22 cellular contexts compared by ENCODE assay signal in genomic region chrX:134244043-134244442, GRCh38. TPM values are rescaled to one million over a fixed set of nuclear protein-coding genes. Genes with fewer than 3 reads are reported as not detected.
DNase-seq lines count a peak whose midpoint lies in the region; ATAC-seq and TF ChIP-seq lines count a peak whose summit lies in the region.
"Had no signal": no experiment of that assay in that cellular context is flagged by ENCODE, and none has a peak within 500 bp of the region (broad histone marks: within the 10 kb centered on the region; RNA-seq: fewer than 3 reads in every experiment).

No MANE protein-coding gene starts in this region.

- H2AK5ac ChIP-seq in mesenchymal stem cell (ENCODE audit: low read length, severe bottlenecking) = no peak overlapping the region

- H3K27me3 ChIP-seq in mesenchymal stem cell (ENCODE audit: control insufficient read depth in 1 of 2, insufficient read depth in 1 of 2, low read length in 2 of 2) = peaks cover 0 to 19% of the 10 kb centered on the region in 2 experiments
- H3K27me3 ChIP-seq in CD4-positive, alpha-beta memory T cell (ENCODE audit: insufficient read depth, low read length) = no peaks in the 10 kb centered on the region
- peaks cover 7% of the 10 kb centered on the region for H3K27me3 ChIP-seq in CD4-positive, alpha-beta T cell (ENCODE audit: control insufficient read depth, insufficient read depth, low read length)
- H3K27me3 ChIP-seq: right lobe of liver had no signal

- BruUV-seq in Calu3 (replicated peaks; lab: Mats Ljungman, UMichigan) = no TSS peak

- H3K4me3 ChIP-seq in LNCaP clone FGC (ENCODE audit: low read depth, low read length) (no peak overlapping the region), mesenchymal stem cell (ENCODE audit: insufficient read depth in 1 of 2, low read depth in 1 of 2, low read length in 2 of 2) (no peak overlapping the region)
- H3K4me3 ChIP-seq in CD4-positive, alpha-beta memory T cell (ENCODE audit: low read length in 2 of 2) = no peak overlapping the region
- H3K4me3 ChIP-seq: dorsolateral prefrontal cortex, esophagus muscularis mucosa, right lobe of liver had no signal

- H3K27ac Mint-ChIP-seq in Calu3 (ENCODE audit: unreplicated experiment) = peak overlapping the region; percentile 5
- peak overlapping the region; percentile 99 for H3K27ac Mint-ChIP-seq in chondrocyte (ENCODE audit: unreplicated experiment)
- H3K27ac Mint-ChIP-seq in CD4-positive, alpha-beta memory T cell = no peak overlapping the region
- no peak overlapping the region for H3K27ac Mint-ChIP-seq in CD4-positive, alpha-beta T cell
- H3K27ac Mint-ChIP-seq: CD14-positive monocyte, HFFc6, IgD-negative memory B cell had no signal

- H2BK15ac ChIP-seq in mesenchymal stem cell (ENCODE audit: low read depth, poor library complexity, severe bottlenecking) = no peak overlapping the region

- H3K27me3 Mint-ChIP-seq in Calu3 (ENCODE audit: unreplicated experiment) = no peaks in the 10 kb centered on the region
- no peaks in the 10 kb centered on the region for H3K27me3 Mint-ChIP-seq in chondrocyte (ENCODE audit: low read depth)
- peaks cover 4 to 5% of the 10 kb centered on the region in 2 donors for H3K27me3 Mint-ChIP-seq in CD4-positive, alpha-beta memory T cell
- H3K27me3 Mint-ChIP-seq in CD4-positive, alpha-beta T cell = peaks cover 6% of the 10 kb centered on the region

- H3K14ac ChIP-seq in mesenchymal stem cell (ENCODE audit: low read length in 2 of 2) = no peak overlapping the region

- TF ChIP-seq CTCF in Calu3 (IDR thresholded peaks at IDR 0.05; ENCODE audit: unreplicated experiment) (no peak), LNCaP clone FGC (IDR thresholded peaks at IDR 0.05; ENCODE audit: control insufficient read depth, extremely low read depth, insufficient read depth) (no peak), chondrocyte (IDR thresholded peaks at IDR 0.05) (no peak)
- TF ChIP-seq CTCF in CD4-positive, alpha-beta T cell (IDR thresholded peaks at IDR 0.05) = no peak

- no peak for ATAC-seq in CD4-positive, alpha-beta T cell (ENCODE audit: poor library complexity)
- ATAC-seq in HG03565 (IDR thresholded peaks at IDR 0.05; ENCODE audit: unreplicated experiment) = no peak
- ATAC-seq: right lobe of liver had no signal

- no peak overlapping the region for H3K23ac ChIP-seq in mesenchymal stem cell (ENCODE audit: low read length in 2 of 2)

- no peaks in the 10 kb centered on the region for H3K79me1 ChIP-seq in mesenchymal stem cell (replicated peaks; ENCODE audit: low read length, poor library complexity, severe bottlenecking)

- CTCF ChIA-PET in Calu3 (lab: Charles Lee) = no interaction called here
- CTCF ChIA-PET in CD4-positive, alpha-beta memory T cell (lab: Charles Lee; ENCODE audit: partially characterized antibody) = no interaction called here
- CTCF ChIA-PET in CD4-positive, alpha-beta T cell (lab: Charles Lee) = no interaction called here

- no peak overlapping the region for H2BK12ac ChIP-seq in mesenchymal stem cell (ENCODE audit: low read length in 2 of 2)

- no peak overlapping the region for H2AFZ ChIP-seq in mesenchymal stem cell (ENCODE audit: low read depth, low read length)

- H3K4me3 Mint-ChIP-seq in Calu3 (ENCODE audit: low read depth, unreplicated experiment) (no peak overlapping the region), chondrocyte (ENCODE audit: unreplicated experiment) (peak overlapping the region; percentile 34)
- H3K4me3 Mint-ChIP-seq in CD4-positive, alpha-beta memory T cell = no peak overlapping the region
- H3K4me3 Mint-ChIP-seq in CD4-positive, alpha-beta T cell = no peak overlapping the region
- H3K4me3 Mint-ChIP-seq: CD14-positive monocyte, HFFc6, IgD-negative memory B cell had no signal

- H3K18ac ChIP-seq in mesenchymal stem cell (ENCODE audit: low read depth in 1 of 2, low read length in 2 of 2) = no peak overlapping the region

- intact Hi-C loops in Calu3 (cut with micrococcal nuclease; ENCODE audit: unreplicated experiment) = loop anchor here (5.0 kb wide), 1 partner anchor 72 kb away; no protein-coding TSS in a partner anchor
- intact Hi-C loops in CD4-positive, alpha-beta memory T cell (cut with micrococcal nuclease) = no loop called here
- intact Hi-C loops in CD4-positive, alpha-beta T cell (cut with DNase I, micrococcal nuclease) = no loop called here

- no peak overlapping the region for H3K4me2 ChIP-seq in mesenchymal stem cell (ENCODE audit: low read length, poor library complexity, severe bottlenecking)

- H3K9me3 Mint-ChIP-seq in Calu3 (ENCODE audit: low read depth, unreplicated experiment) (no peaks in the 10 kb centered on the region), chondrocyte (ENCODE audit: low read depth) (no peaks in the 10 kb centered on the region)
- H3K9me3 Mint-ChIP-seq in CD4-positive, alpha-beta memory T cell = no peaks in the 10 kb centered on the region
- H3K9me3 Mint-ChIP-seq in CD4-positive, alpha-beta T cell = no peaks in the 10 kb centered on the region
- H3K9me3 Mint-ChIP-seq: CD14-positive monocyte, HFFc6, IgD-negative memory B cell had no signal

- POLR2A ChIA-PET in CD4-positive, alpha-beta memory T cell (lab: Charles Lee; ENCODE audit: partially characterized antibody) = no interaction called here
- POLR2A ChIA-PET in CD4-positive, alpha-beta T cell (lab: Charles Lee) = no interaction called here

- no peak overlapping the region for H3K9ac ChIP-seq in mesenchymal stem cell (ENCODE audit: low read length)

- H4K91ac ChIP-seq in mesenchymal stem cell (ENCODE audit: low read length) = no peak overlapping the region

- H3K36me3 ChIP-seq in mesenchymal stem cell (ENCODE audit: control insufficient read depth in 1 of 2, insufficient read depth in 2 of 2, low read depth in 1 of 2, low read length in 2 of 2) = no peaks in the 10 kb centered on the region
- H3K36me3 ChIP-seq in CD4-positive, alpha-beta memory T cell (ENCODE audit: insufficient read depth, low read length) = no peaks in the 10 kb centered on the region
- H3K36me3 ChIP-seq: esophagus muscularis mucosa, right lobe of liver had no signal

- H3K36me3 Mint-ChIP-seq in Calu3 (ENCODE audit: insufficient read depth, unreplicated experiment) (no peaks in the 10 kb centered on the region), chondrocyte (ENCODE audit: low read depth) (no peaks in the 10 kb centered on the region)
- no peaks in the 10 kb centered on the region for H3K36me3 Mint-ChIP-seq in CD4-positive, alpha-beta memory T cell
- no peaks in the 10 kb centered on the region for H3K36me3 Mint-ChIP-seq in CD4-positive, alpha-beta T cell (ENCODE audit: low read depth)
- H3K36me3 Mint-ChIP-seq: CD14-positive monocyte, IgD-negative memory B cell had no signal

- no peaks in the 10 kb centered on the region for H3K9me3 ChIP-seq in mesenchymal stem cell (ENCODE audit: control insufficient read depth, low read length)
- no peaks in the 10 kb centered on the region for H3K9me3 ChIP-seq in CD4-positive, alpha-beta memory T cell (ENCODE audit: control insufficient read depth in 1 of 2, low read length in 2 of 2)
- no peaks in the 10 kb centered on the region for H3K9me3 ChIP-seq in CD4-positive, alpha-beta T cell (ENCODE audit: control insufficient read depth, low read length)
- H3K9me3 ChIP-seq: esophagus muscularis mucosa, right lobe of liver had no signal

- peaks cover 2% of the 10 kb centered on the region for H3K4me1 ChIP-seq in mesenchymal stem cell (ENCODE audit: control insufficient read depth, insufficient read depth, low read depth, low read length)
- no peaks in the 10 kb centered on the region for H3K4me1 ChIP-seq in CD4-positive, alpha-beta memory T cell (ENCODE audit: insufficient read depth, low read length)
- H3K4me1 ChIP-seq: esophagus muscularis mucosa, right lobe of liver had no signal

- no peak overlapping the region for H4K8ac ChIP-seq in mesenchymal stem cell (ENCODE audit: low read length)

- H2BK120ac ChIP-seq in mesenchymal stem cell (ENCODE audit: low read depth, low read length) = no peak overlapping the region

- peaks cover 55% of the 10 kb centered on the region for H3K4me1 Mint-ChIP-seq in Calu3 (ENCODE audit: low read depth, unreplicated experiment)
- peaks cover 73% of the 10 kb centered on the region for H3K4me1 Mint-ChIP-seq in chondrocyte (ENCODE audit: low read depth)
- H3K4me1 Mint-ChIP-seq in CD4-positive, alpha-beta memory T cell = no peaks in the 10 kb centered on the region
- no peaks in the 10 kb centered on the region for H3K4me1 Mint-ChIP-seq in CD4-positive, alpha-beta T cell (ENCODE audit: low read depth)
- H3K4me1 Mint-ChIP-seq: CD14-positive monocyte, IgD-negative memory B cell had no signal

- no peak overlapping the region for H3K4ac ChIP-seq in mesenchymal stem cell (ENCODE audit: low read depth in 1 of 2, low read length in 2 of 2)

- DNase-seq in Calu3 = peak; percentile 24
- DNase-seq in LNCaP clone FGC (ENCODE audit: low read depth) = peak; percentile 59
- DNase-seq in chondrocyte (ENCODE audit: low spot score) = no peak
- peak; percentile 19 for DNase-seq in mesenchymal stem cell
- DNase-seq in CD4-positive, alpha-beta memory T cell = no peak
- no peak for DNase-seq in stimulated activated CD8-positive, alpha-beta memory T cell treated with anti-CD3 and anti-CD28 coated beads, Interleukin-4, amount 100 ng/mL, for 48 hours
- no peak for DNase-seq in CD4-positive, alpha-beta T cell
- DNase-seq: activated CD4-positive, alpha-beta T cell treated with anti-CD3 and anti-CD28 coated beads for 4 hours; activated gamma-delta T cell; aorta; DND-41; dorsolateral prefrontal cortex; HFFc6; NCI-H1048; NCI-H69; right lobe of liver; stimulated activated CD4-positive, alpha-beta T cell treated with anti-CD3 and anti-CD28 coated beads, Interleukin-2, amount 100 ng/mL, for 24 hours had no signal

- no peak overlapping the region for H2BK5ac ChIP-seq in mesenchymal stem cell (ENCODE audit: low read depth, low read length, poor library complexity, severe bottlenecking)

- H3K27ac ChIP-seq in mesenchymal stem cell (ENCODE audit: low read length, poor library complexity, severe bottlenecking) = no peak overlapping the region
- H3K27ac ChIP-seq in CD4-positive, alpha-beta memory T cell (ENCODE audit: low read depth, low read length) = no peak overlapping the region
- H3K27ac ChIP-seq in CD4-positive, alpha-beta T cell (ENCODE audit: low read depth, low read length) = no peak overlapping the region
- H3K27ac ChIP-seq: esophagus muscularis mucosa, right lobe of liver had no signal

RNA-seq across cellular contexts. Expression of gene CCDC160, which starts 7.1 kb away (rescaled TPM):
- 1.0 and 1.7 TPM in 2 replicates for total RNA-seq in Calu3 (2022)
- total RNA-seq in chondrocyte = 0.70 to 1.6 TPM (median 0.87 TPM) in 3 replicates
- 0.26 TPM for polyA plus RNA-seq in mesenchymal stem cell (2013, experiment 1 of 2)
- polyA plus RNA-seq in mesenchymal stem cell (2013, experiment 2 of 2) = 0.25 TPM
- total RNA-seq in CD4-positive, alpha-beta memory T cell = not detected
- polyA plus RNA-seq in CD4-positive, alpha-beta memory T cell = not detected
- total RNA-seq in CD4-positive, alpha-beta T cell = not detected
- total RNA-seq: A673, aorta, esophagus muscularis mucosa, HFFc6, right lobe of liver had no signal
- polyA plus RNA-seq: aorta, CD14-positive monocyte, IgD-negative memory B cell had no signal

Comparison
In these comparisons a context has a peak if more than half of its experiments do, and no peak if none do; other contexts are left out.
1. DNase-seq: peak in Calu3 (single experiment), LNCaP clone FGC (single experiment) and mesenchymal stem cell (single experiment); none in chondrocyte (single experiment), CD4-positive, alpha-beta memory T cell (0 of 5), stimulated activated CD8-positive, alpha-beta memory T cell treated with anti-CD3 and anti-CD28 coated beads, Interleukin-4, amount 100 ng/mL, for 48 hours (single experiment) and CD4-positive, alpha-beta T cell (0 of 10).
2. H3K27ac Mint-ChIP-seq: peak in Calu3 (single experiment) and chondrocyte (single experiment); none in CD4-positive, alpha-beta memory T cell (0 of 7) and CD4-positive, alpha-beta T cell (single experiment).